18 cellular contexts compared by ENCODE assay signal in genomic region chr11:78833237-78833636, GRCh38.
"Had no signal": no experiment of that assay in that cellular context is flagged by ENCODE, and none has a peak within 500 bp of the region (broad histone marks: within the 10 kb centered on the region; RNA-seq: fewer than 3 reads in every experiment).

No MANE protein-coding gene starts in this region.

- H3K27me3 Mint-ChIP-seq: activated CD8-positive, alpha-beta T cell treated with anti-CD3 and anti-CD28 coated beads for 36 hours had no signal

- H3K4me1 Mint-ChIP-seq: activated naive CD8-positive, alpha-beta T cell treated with anti-CD3 and anti-CD28 coated beads, Interleukin-2, amount 10 ng/mL, durations not matched to agents 7 days and 5 days; stimulated activated effector memory CD8-positive, alpha-beta T cell treated with anti-CD3 and anti-CD28 coated beads, Interleukin-12 subunit alpha, Interleukin-12 subunit beta, amount 100 ng/mL, for 72 hours had no signal

- H3K36me3 Mint-ChIP-seq: activated naive CD8-positive, alpha-beta T cell treated with anti-CD3 and anti-CD28 coated beads, Interleukin-2, amount 10 ng/mL, durations not matched to agents 7 days and 5 days; natural killer cell treated with Interleukin-12 subunit alpha and Interleukin-12 subunit beta and Interleukin-15 and Interleukin-18, amount 100 ng/mL, for 72 hours; stimulated activated effector memory CD8-positive, alpha-beta T cell treated with anti-CD3 and anti-CD28 coated beads, Interleukin-12 subunit alpha, Interleukin-12 subunit beta, amount 100 ng/mL, for 72 hours; WTC11 had no signal

- H3K9me3 Mint-ChIP-seq: activated CD8-positive, alpha-beta T cell treated with anti-CD3 and anti-CD28 coated beads for 36 hours; activated naive CD8-positive, alpha-beta T cell treated with anti-CD3 and anti-CD28 coated beads, Interleukin-2, amount 10 ng/mL, durations not matched to agents 7 days and 5 days; activated T-cell treated with anti-CD3 and anti-CD28 coated beads, Interleukin-2, amount 50 U/mL, for 4 hours; natural killer cell treated with Interleukin-12 subunit alpha and Interleukin-12 subunit beta and Interleukin-15 and Interleukin-18, amount 100 ng/mL, for 72 hours; stimulated activated effector memory CD8-positive, alpha-beta T cell treated with anti-CD3 and anti-CD28 coated beads, Interleukin-12 subunit alpha, Interleukin-12 subunit beta, amount 100 ng/mL, for 72 hours; WTC11 had no signal

- ATAC-seq: activated CD8-positive, alpha-beta T cell treated with anti-CD3 and anti-CD28 coated beads for 36 hours; activated T-cell treated with anti-CD3 and anti-CD28 coated beads, Interleukin-2, amount 50 U/mL, for 4 hours; natural killer cell treated with Interleukin-12 subunit alpha and Interleukin-12 subunit beta and Interleukin-15 and Interleukin-18, amount 100 ng/mL, for 72 hours; psoas muscle; stimulated activated effector memory CD8-positive, alpha-beta T cell treated with anti-CD3 and anti-CD28 coated beads, Interleukin-12 subunit alpha, Interleukin-12 subunit beta, amount 100 ng/mL, for 72 hours; WTC11 had no signal

- H3K4me3 Mint-ChIP-seq: activated CD8-positive, alpha-beta T cell treated with anti-CD3 and anti-CD28 coated beads for 36 hours; activated naive CD8-positive, alpha-beta T cell treated with anti-CD3 and anti-CD28 coated beads, Interleukin-2, amount 10 ng/mL, durations not matched to agents 7 days and 5 days; activated T-cell treated with anti-CD3 and anti-CD28 coated beads, Interleukin-2, amount 50 U/mL, for 4 hours; natural killer cell treated with Interleukin-12 subunit alpha and Interleukin-12 subunit beta and Interleukin-15 and Interleukin-18, amount 100 ng/mL, for 72 hours; stimulated activated effector memory CD8-positive, alpha-beta T cell treated with anti-CD3 and anti-CD28 coated beads, Interleukin-12 subunit alpha, Interleukin-12 subunit beta, amount 100 ng/mL, for 72 hours; WTC11 had no signal

- DNase-seq: activated CD4-positive, alpha-beta T cell treated with anti-CD3 and anti-CD28 coated beads for 4 hours; activated CD8-positive, alpha-beta T cell treated with anti-CD3 and anti-CD28 coated beads for 36 hours; activated gamma-delta T cell treated with Interleukin-2 at 50 U/mL for 16 hours; activated naive CD8-positive, alpha-beta T cell treated with anti-CD3 and anti-CD28 coated beads, Interleukin-2, amount 10 ng/mL, durations not matched to agents 7 days and 5 days; activated T-cell treated with anti-CD3 and anti-CD28 coated beads, Interleukin-2, amount 50 U/mL, for 4 hours; anterior cingulate cortex; brain microvascular endothelial cell; cortex of kidney; effector CD8-positive, alpha-beta T cell; esophagus squamous epithelium; glutamatergic neuron; mesenchymal stem cell; occipital lobe; psoas muscle; T-helper 2 cell had no signal

- H3K27ac Mint-ChIP-seq: activated CD8-positive, alpha-beta T cell treated with anti-CD3 and anti-CD28 coated beads for 36 hours; activated naive CD8-positive, alpha-beta T cell treated with anti-CD3 and anti-CD28 coated beads, Interleukin-2, amount 10 ng/mL, durations not matched to agents 7 days and 5 days; natural killer cell treated with Interleukin-12 subunit alpha and Interleukin-12 subunit beta and Interleukin-15 and Interleukin-18, amount 100 ng/mL, for 72 hours; stimulated activated effector memory CD8-positive, alpha-beta T cell treated with anti-CD3 and anti-CD28 coated beads, Interleukin-12 subunit alpha, Interleukin-12 subunit beta, amount 100 ng/mL, for 72 hours; WTC11 had no signal
